ENCODE assay signal across 17 cellular contexts in the genomic region with DNA sequence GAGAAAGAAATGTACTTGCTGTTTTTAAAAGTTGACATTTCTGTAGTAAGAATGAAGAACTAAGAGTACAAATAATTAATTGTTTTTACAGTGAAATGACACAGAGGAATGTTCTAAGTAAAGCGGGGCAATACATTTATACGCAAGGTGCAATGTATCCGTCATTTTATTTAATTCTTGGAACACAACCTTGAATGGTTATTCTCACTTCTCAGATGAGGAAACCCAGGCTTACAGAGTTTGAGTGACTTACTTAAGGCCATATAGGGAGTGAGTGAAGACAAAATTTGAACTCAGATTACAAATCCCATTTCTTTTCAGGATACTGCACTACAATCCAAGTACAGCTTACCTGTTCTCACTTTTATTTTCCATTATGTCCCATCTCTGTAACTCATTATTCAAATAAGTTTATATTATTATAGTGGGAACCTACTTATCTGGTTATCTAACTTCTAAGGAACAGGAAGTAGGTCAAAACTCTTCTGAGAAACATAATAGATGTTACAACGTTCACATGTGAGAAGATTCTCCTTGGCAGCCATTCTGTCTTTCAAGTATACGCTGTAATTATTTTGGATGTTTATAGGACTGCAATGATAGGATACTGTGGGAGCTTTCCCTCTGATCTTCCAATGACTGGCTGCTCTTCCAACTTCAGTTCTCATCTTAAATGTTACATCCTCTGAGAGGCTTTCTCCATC. TPM values are rescaled to one million over a fixed set of nuclear protein-coding genes. Genes with fewer than 3 reads are reported as not detected.
DNase-seq lines count a peak whose midpoint lies in the region; ATAC-seq and TF ChIP-seq lines count a peak whose summit lies in the region.
"Had no signal": no experiment of that assay in that cellular context is flagged by ENCODE, and none has a peak within 500 bp of the region (broad histone marks: within the 10 kb centered on the region; RNA-seq: fewer than 3 reads in every experiment).

No MANE protein-coding gene starts in this region.

- peaks cover 0 to 4% (median 0%) of the 10 kb centered on the region in 8 donors for H3K9me3 Mint-ChIP-seq in CD4-positive, alpha-beta memory T cell
- H3K9me3 Mint-ChIP-seq in IgD-negative memory B cell = peaks cover 0 to 2% (median 0%) of the 10 kb centered on the region in 3 donors
- peaks cover 17% of the 10 kb centered on the region for H3K9me3 Mint-ChIP-seq in activated CD8-positive, alpha-beta T cell treated with anti-CD3 and anti-CD28 coated beads for 36 hours
- peaks cover 0 to 4% (median 0%) of the 10 kb centered on the region in 7 donors for H3K9me3 Mint-ChIP-seq in naive B cell
- H3K9me3 Mint-ChIP-seq: GM23338 had no signal

- H3K9me3 ChIP-seq in CD4-positive, alpha-beta memory T cell (ENCODE audit: control insufficient read depth in 1 of 2, low read length in 2 of 2) = no peaks in the 10 kb centered on the region
- H3K9me3 ChIP-seq in tibial artery = no peaks in the 10 kb centered on the region
- H3K9me3 ChIP-seq: adrenal gland, vagina had no signal

- intact Hi-C loops in CD4-positive, alpha-beta memory T cell (cut with micrococcal nuclease) = loop anchor here (1.0 kb wide), 1 partner anchor 7 kb away; no protein-coding TSS in a partner anchor
- intact Hi-C loops in activated CD8-positive, alpha-beta T cell treated with anti-CD3 and anti-CD28 coated beads for 36 hours (cut with micrococcal nuclease) = loop anchor here (2.0 kb wide), 1 partner anchor 17 kb away; no protein-coding TSS in a partner anchor
- intact Hi-C loops in tibial artery (cut with DNase I; ENCODE audit: low total_unique reads) = no loop called here

- H3K4me3 Mint-ChIP-seq in CD4-positive, alpha-beta memory T cell = peak overlapping the region; percentile 5 to 85 (median 77)
- H3K4me3 Mint-ChIP-seq in IgD-negative memory B cell (peak overlapping the region in 2 of 4 donors; percentile 57 to 91), naive B cell (peak overlapping the region in 3 of 8 donors; percentile 21 to 75 (median 44))
- peak overlapping the region; percentile 76 for H3K4me3 Mint-ChIP-seq in activated CD8-positive, alpha-beta T cell treated with anti-CD3 and anti-CD28 coated beads for 36 hours
- H3K4me3 Mint-ChIP-seq: GM23338 had no signal

- H3K4me1 ChIP-seq in CD4-positive, alpha-beta memory T cell (ENCODE audit: insufficient read depth, low read length) = peaks cover 90% of the 10 kb centered on the region
- H3K4me1 ChIP-seq in tibial artery = no peaks in the 10 kb centered on the region
- H3K4me1 ChIP-seq: adrenal gland, vagina had no signal

- peak in 2 of 5 donors; percentile 60 to 63 for DNase-seq in CD4-positive, alpha-beta memory T cell
- DNase-seq in activated CD8-positive, alpha-beta T cell treated with anti-CD3 and anti-CD28 coated beads for 36 hours = no peak
- DNase-seq in naive B cell (no peak), nucleus accumbens (lab: John Stamatoyannopoulos, UW) (no peak), islet precursor cell (no peak), NCI-H2081 treated with DMSO at 0.1 percent for 48 hours (lab: John Stamatoyannopoulos, UW) (no peak), tibial artery (no peak)
- DNase-seq: activated CD4-positive, alpha-beta T cell treated with anti-CD3 and anti-CD28 coated beads for 4 hours; adrenal gland; erythroblast; NCI-H1436; NCI-H446; PC-3 had no signal

- H3K4me1 Mint-ChIP-seq in CD4-positive, alpha-beta memory T cell = peaks cover 68 to 93% (median 82%) of the 10 kb centered on the region in 4 donors
- H3K4me1 Mint-ChIP-seq in IgD-negative memory B cell (peaks cover 45 to 57% (median 55%) of the 10 kb centered on the region in 3 donors), naive B cell (peaks cover 52 to 71% (median 56%) of the 10 kb centered on the region in 3 donors)
- peaks cover 82% of the 10 kb centered on the region for H3K4me1 Mint-ChIP-seq in activated CD8-positive, alpha-beta T cell treated with anti-CD3 and anti-CD28 coated beads for 36 hours (ENCODE audit: low read depth)
- H3K4me1 Mint-ChIP-seq: GM23338 had no signal

- no peaks in the 10 kb centered on the region for H3K36me3 ChIP-seq in CD4-positive, alpha-beta memory T cell (ENCODE audit: insufficient read depth, low read length)
- H3K36me3 ChIP-seq in tibial artery = no peaks in the 10 kb centered on the region
- H3K36me3 ChIP-seq: adrenal gland; BLaER1 treated with 17β-estradiol and CSF1 and Interleukin-3, amounts not matched to agents 10 nM and 100 nM; vagina had no signal

- no peaks in the 10 kb centered on the region for H3K27me3 ChIP-seq in CD4-positive, alpha-beta memory T cell (ENCODE audit: insufficient read depth, low read length)
- no peaks in the 10 kb centered on the region for H3K27me3 ChIP-seq in tibial artery
- H3K27me3 ChIP-seq: adrenal gland; BLaER1 treated with 17β-estradiol and CSF1 and Interleukin-3, amounts not matched to agents 10 nM and 100 nM; vagina had no signal

- POLR2A ChIA-PET in CD4-positive, alpha-beta memory T cell (lab: Charles Lee; ENCODE audit: partially characterized antibody) = interaction anchor here (1.0 to 6.3 kb wide), 21 partner anchors 7 to 106 kb away, joined by 3 to 183 read pairs (median 11); partner anchors contain the start of gene STK17B
- POLR2A ChIA-PET in activated CD8-positive, alpha-beta T cell treated with anti-CD3 and anti-CD28 coated beads for 36 hours (lab: Charles Lee) = interaction anchor here (0.6 to 5.2 kb wide), 15 partner anchors 9 to 77 kb away, joined by 3 to 42 read pairs (median 5); partner anchors contain the start of gene STK17B

- H3K27ac Mint-ChIP-seq in CD4-positive, alpha-beta memory T cell = peak overlapping the region; percentile 91 to 98 (median 95)
- H3K27ac Mint-ChIP-seq in IgD-negative memory B cell (peak overlapping the region; percentile 78 to 96 (median 92)), naive B cell (peak overlapping the region; percentile 84 to 96 (median 93))
- H3K27ac Mint-ChIP-seq in activated CD8-positive, alpha-beta T cell treated with anti-CD3 and anti-CD28 coated beads for 36 hours = peak overlapping the region; percentile 93
- H3K27ac Mint-ChIP-seq: GM23338 had no signal

- peak overlapping the region in 1 of 2 donors; percentile 29 for H3K4me3 ChIP-seq in CD4-positive, alpha-beta memory T cell (ENCODE audit: low read length in 2 of 2)
- H3K4me3 ChIP-seq in tibial artery = no peak overlapping the region
- H3K4me3 ChIP-seq: adrenal gland; BLaER1 treated with 17β-estradiol and CSF1 and Interleukin-3, amounts not matched to agents 10 nM and 100 nM; GM23338; vagina had no signal

- H3K36me3 Mint-ChIP-seq in CD4-positive, alpha-beta memory T cell = peaks cover 0 to 3% of the 10 kb centered on the region in 2 donors
- H3K36me3 Mint-ChIP-seq in IgD-negative memory B cell (peaks cover 2% of the 10 kb centered on the region), naive B cell (no peaks in the 10 kb centered on the region)
- peaks cover 33% of the 10 kb centered on the region for H3K36me3 Mint-ChIP-seq in activated CD8-positive, alpha-beta T cell treated with anti-CD3 and anti-CD28 coated beads for 36 hours (ENCODE audit: low read depth)

- H3K27me3 Mint-ChIP-seq in CD4-positive, alpha-beta memory T cell = no peaks in the 10 kb centered on the region
- no peaks in the 10 kb centered on the region for H3K27me3 Mint-ChIP-seq in IgD-negative memory B cell
- H3K27me3 Mint-ChIP-seq in activated CD8-positive, alpha-beta T cell treated with anti-CD3 and anti-CD28 coated beads for 36 hours = no peaks in the 10 kb centered on the region
- H3K27me3 Mint-ChIP-seq in naive B cell = no peaks in the 10 kb centered on the region

- H3K27ac ChIP-seq in CD4-positive, alpha-beta memory T cell (ENCODE audit: low read depth, low read length) = peak overlapping the region; percentile 55
- no peak overlapping the region for H3K27ac ChIP-seq in tibial artery
- H3K27ac ChIP-seq: vagina had no signal

- CTCF ChIA-PET in CD4-positive, alpha-beta memory T cell (lab: Charles Lee; ENCODE audit: partially characterized antibody) = interaction anchor here (1.1 to 2.2 kb wide), 5 partner anchors 13 to 107 kb away, joined by 3 to 5 read pairs (median 5); no protein-coding TSS in a partner anchor
- CTCF ChIA-PET in activated CD8-positive, alpha-beta T cell treated with anti-CD3 and anti-CD28 coated beads for 36 hours (lab: Charles Lee) = interaction anchor here (1.0 to 3.0 kb wide), 10 partner anchors 12 to 106 kb away, joined by 3 to 12 read pairs (median 4); no protein-coding TSS in a partner anchor

- no peak for TF ChIP-seq CTCF in activated CD8-positive, alpha-beta T cell treated with anti-CD3 and anti-CD28 coated beads for 36 hours (IDR thresholded peaks at IDR 0.05)
- TF ChIP-seq CTCF in tibial artery (IDR thresholded peaks at IDR 0.05) = no peak

- ATAC-seq in activated CD8-positive, alpha-beta T cell treated with anti-CD3 and anti-CD28 coated beads for 36 hours = peak; percentile 65
- ATAC-seq in naive B cell (ENCODE audit: low read depth in 2 of 2) = peak in 1 of 2 donors; percentile 20
- ATAC-seq: GM23338, PC-3 had no signal

RNA-seq across cellular contexts. Expression of gene STK17B, which starts 12.3 kb away (rescaled TPM):
- 100 to 1,000 TPM; 234 to 243 TPM for total RNA-seq in CD4-positive, alpha-beta memory T cell
- polyA plus RNA-seq in CD4-positive, alpha-beta memory T cell = 10 to 100 TPM; 79.7 to 93.1 TPM
- 71.9 TPM for polyA plus RNA-seq in IgD-negative memory B cell
- total RNA-seq in activated CD8-positive, alpha-beta T cell treated with anti-CD3 and anti-CD28 coated beads for 36 hours = 100 to 1,000 TPM; 237 to 250 TPM
- polyA plus RNA-seq in naive B cell (ENCODE audit: low read depth in 6 of 6) = 100 to 1,000 TPM in 5 of 6 donors, 10 to 100 TPM in 1; 90.2 to 162 (median 118) TPM
